ENCODE assay signal across 8 cellular contexts in genomic region chr13:36998624-36999041, GRCh38. TPM values are rescaled to one million over a fixed set of nuclear protein-coding genes. Genes with fewer than 3 reads are reported as not detected.
DNase-seq lines count a peak whose midpoint lies in the region; ATAC-seq and TF ChIP-seq lines count a peak whose summit lies in the region.

No MANE protein-coding gene starts in this region.

- H3K4me1 ChIP-seq in effector memory CD4-positive, alpha-beta T cell (ENCODE audit: control insufficient read depth, insufficient read depth, low read length, poor library complexity, severe bottlenecking), result peaks cover 4% of the 10 kb centered on the region
- H3K4me1 ChIP-seq in mucosa of descending colon (ENCODE audit: low read depth), result peaks cover 20% of the 10 kb centered on the region
- peaks cover 8% of the 10 kb centered on the region for H3K4me1 ChIP-seq in testis

- intact Hi-C loops in mucosa of descending colon (cut with DNase I, micrococcal nuclease), result no loop called here
- intact Hi-C loops in testis (cut with DNase I; ENCODE audit: low total_unique reads), result no loop called here

- TF ChIP-seq CTCF in AG09309 (IDR thresholded peaks at IDR 0.05; ENCODE audit: control insufficient read depth, insufficient read depth, low read depth, low read length, missing control alignments), result no peak
- no peak for TF ChIP-seq CTCF in HL-60 (IDR thresholded peaks at IDR 0.05; ENCODE audit: insufficient read depth, low read length)
- TF ChIP-seq CTCF in mucosa of descending colon (IDR thresholded peaks at IDR 0.05), result no peak
- TF ChIP-seq CTCF in testis (IDR thresholded peaks at IDR 0.05), result no peak

- no peaks in the 10 kb centered on the region for H3K27me3 ChIP-seq in HL-60 (ENCODE audit: insufficient read depth, poor library complexity, severe bottlenecking)
- no peaks in the 10 kb centered on the region for H3K27me3 ChIP-seq in effector memory CD4-positive, alpha-beta T cell (replicated peaks; ENCODE audit: control insufficient read depth, insufficient read depth, low read length, poor library complexity, severe bottlenecking)
- H3K27me3 ChIP-seq in testis, result no peaks in the 10 kb centered on the region

- peaks cover 26% of the 10 kb centered on the region for H3K36me3 ChIP-seq in effector memory CD4-positive, alpha-beta T cell (ENCODE audit: control insufficient read depth, insufficient read depth, low read length)
- H3K36me3 ChIP-seq in mucosa of descending colon (ENCODE audit: low read depth), result no peaks in the 10 kb centered on the region
- H3K36me3 ChIP-seq in testis (ENCODE audit: low read depth, missing control alignments), result no peaks in the 10 kb centered on the region

- H3K9me3 ChIP-seq in effector memory CD4-positive, alpha-beta T cell (ENCODE audit: control insufficient read depth, low read length), result no peaks in the 10 kb centered on the region
- H3K9me3 ChIP-seq in mucosa of descending colon (no peaks in the 10 kb centered on the region), testis (no peaks in the 10 kb centered on the region)

- 1% methylated on average over 21 of the region's 21 CpGs for WGBS in testis, 2 donors

- no peak for TF ChIP-seq POLR2A in testis (IDR thresholded peaks at IDR 0.05)

- H3K27ac ChIP-seq in HL-60 (replicated peaks) (peak overlapping the region; percentile 96), testis (peak overlapping the region; percentile 82 to 96)
- peak overlapping the region; percentile 97 for H3K27ac ChIP-seq in effector memory CD4-positive, alpha-beta T cell (ENCODE audit: insufficient read depth, low read length, poor library complexity, severe bottlenecking)

- H3K4me3 ChIP-seq in AG09309 (ENCODE audit: control insufficient read depth, low read depth, low read length) (peak overlapping the region; percentile 92), HL-60 (replicated peaks; ENCODE audit: insufficient read depth, low read length) (peak overlapping the region; percentile 98), mucosa of descending colon (peak overlapping the region; percentile 88), testis (peak overlapping the region; percentile 92 to 94)
- peak overlapping the region; percentile 81 for H3K4me3 ChIP-seq in effector memory CD4-positive, alpha-beta T cell (ENCODE audit: insufficient read depth, low read depth, low read length, poor library complexity, severe bottlenecking)

- DNase-seq in AG09309 (ENCODE audit: low read depth), result no peak
- DNase-seq in HL-60 (ENCODE audit: low read depth in 1 of 2, low spot score in 1 of 2), result peak in 1 of 2 experiments; percentile 9
- DNase-seq in activated CD4-positive, alpha-beta T cell treated with anti-CD3 and anti-CD28 coated beads for 48 hours, result peak; percentile 29
- no peak for DNase-seq in effector memory CD4-positive, alpha-beta T cell
- DNase-seq in mucosa of descending colon, result peak; percentile 27 to 70 (median 59)
- peak; percentile 26 for DNase-seq in testis

- no peak for ATAC-seq in mucosa of descending colon
- ATAC-seq in HG03175 (IDR thresholded peaks at IDR 0.05; ENCODE audit: unreplicated experiment), result no peak
- no peak for ATAC-seq in GM21825 (IDR thresholded peaks at IDR 0.05; ENCODE audit: unreplicated experiment)

RNA-seq across cellular contexts. Expression of gene ALG5, which starts 0.5 kb away (rescaled TPM):
- total RNA-seq in mucosa of descending colon (10 to 100 TPM; 24.0 to 38.6 (median 30.1) TPM), testis (10 to 100 TPM; 16.8 to 18.0 TPM)
- 27.1 TPM for polyA plus RNA-seq in testis (ENCODE audit: insufficient read depth, low read depth, low replicate concordance)

RNA-seq across cellular contexts. Expression of gene EXOSC8, which starts 2.0 kb away (rescaled TPM):
- total RNA-seq in mucosa of descending colon (10 to 100 TPM; 19.9 to 29.7 (median 27.1) TPM), testis (10 to 100 TPM; 45.7 to 48.1 TPM)
- polyA plus RNA-seq in testis (ENCODE audit: insufficient read depth, low read depth, low replicate concordance), result 58.3 TPM

Comparison
In these comparisons a context has a peak if more than half of its experiments do, and no peak if none do; other contexts are left out.
1. DNase-seq: peak in activated CD4-positive, alpha-beta T cell treated with anti-CD3 and anti-CD28 coated beads for 48 hours (single experiment), mucosa of descending colon (3 of 3) and testis (single experiment); none in AG09309 (single experiment) and effector memory CD4-positive, alpha-beta T cell (0 of 3).
2. Peak in every context shown above with its lines, with median percentiles within 50 percentile points of each other: H3K4me3 ChIP-seq and H3K27ac ChIP-seq.